ENCODE assay signal across 22 cellular contexts in the genomic region with DNA sequence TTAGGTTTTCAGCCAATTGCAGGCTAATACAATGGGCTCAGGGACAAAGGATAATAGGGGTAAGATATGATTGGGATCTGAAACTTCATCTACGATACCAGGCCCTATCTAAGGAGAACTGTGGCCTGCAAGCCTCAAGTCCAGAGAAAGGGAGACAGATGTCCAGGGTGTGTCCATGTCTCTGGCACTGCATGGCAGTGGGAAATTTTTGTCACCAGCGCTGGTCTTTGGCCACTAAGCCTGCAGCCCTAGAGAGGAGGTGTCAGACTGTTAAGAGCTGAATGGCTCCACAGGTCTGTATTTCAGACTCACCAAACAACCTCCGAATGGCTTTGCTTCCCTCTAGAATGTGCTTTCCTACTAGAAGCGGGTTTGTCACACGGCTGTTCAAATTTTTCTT.
"Had no signal": no experiment of that assay in that cellular context is flagged by ENCODE, and none has a peak within 500 bp of the region (broad histone marks: within the 10 kb centered on the region; RNA-seq: fewer than 3 reads in every experiment).

No MANE protein-coding gene starts in this region.

- H3K27ac ChIP-seq: epithelial cell of prostate, esophagus squamous epithelium, gastrocnemius medialis, heart right ventricle, left lung, lower lobe of right lung had no signal

- H3K4me3 ChIP-seq: esophagus squamous epithelium, gastrocnemius medialis, heart right ventricle, left lung, lower lobe of right lung had no signal

- DNase-seq: cerebellar nuclear complex; cortex of kidney; effector CD8-positive, alpha-beta T cell; effector memory CD8-positive, alpha-beta T cell; endodermal cell; erythroblast; esophagus squamous epithelium; foreskin fibroblast; foreskin melanocyte; gastrocnemius medialis; glutamatergic neuron; head of caudate nucleus; heart right ventricle; hippocampal formation; left cardiac atrium; left lung; left ventricle myocardium superior; lower lobe of right lung; mesenchymal stem cell; midbrain had no signal

- H3K4me1 ChIP-seq: gastrocnemius medialis, heart right ventricle, left lung, lower lobe of right lung had no signal

- ATAC-seq: effector memory CD8-positive, alpha-beta T cell; gastrocnemius medialis; heart right ventricle; left cardiac atrium; left lung; left ventricle myocardium superior; lower lobe of right lung had no signal

- H3K27me3 ChIP-seq: esophagus squamous epithelium, gastrocnemius medialis, heart right ventricle, left lung had no signal

- H3K27me3 Mint-ChIP-seq: dendritic cell treated with granulocyte-macrophage colony-stimulating factor and Interleukin-4, amounts not matched to agents 40 ng/mL and 50 ng/mL, for 4 days; effector memory CD8-positive, alpha-beta T cell had no signal

- H3K27ac Mint-ChIP-seq: dendritic cell treated with granulocyte-macrophage colony-stimulating factor and Interleukin-4, amounts not matched to agents 40 ng/mL and 50 ng/mL, for 4 days; effector memory CD8-positive, alpha-beta T cell; endodermal cell had no signal

- H3K36me3 ChIP-seq: esophagus squamous epithelium, gastrocnemius medialis, heart right ventricle, left lung, lower lobe of right lung had no signal

- H3K9me3 Mint-ChIP-seq: dendritic cell treated with granulocyte-macrophage colony-stimulating factor and Interleukin-4, amounts not matched to agents 40 ng/mL and 50 ng/mL, for 4 days; effector memory CD8-positive, alpha-beta T cell had no signal

- H3K4me3 Mint-ChIP-seq: dendritic cell treated with granulocyte-macrophage colony-stimulating factor and Interleukin-4, amounts not matched to agents 40 ng/mL and 50 ng/mL, for 4 days; effector memory CD8-positive, alpha-beta T cell; endodermal cell had no signal

- H3K9me3 ChIP-seq: esophagus squamous epithelium, gastrocnemius medialis, heart right ventricle, left lung, lower lobe of right lung had no signal
